22 cellular contexts compared by ENCODE assay signal in genomic region chr6:75235271-75235670, GRCh38. TPM values are rescaled to one million over a fixed set of nuclear protein-coding genes. Genes with fewer than 3 reads are reported as not detected.
DNase-seq lines count a peak whose midpoint lies in the region; ATAC-seq and TF ChIP-seq lines count a peak whose summit lies in the region.
"Had no signal": no experiment of that assay in that cellular context is flagged by ENCODE, and none has a peak within 500 bp of the region (broad histone marks: within the 10 kb centered on the region; RNA-seq: fewer than 3 reads in every experiment).

No MANE protein-coding gene starts in this region.

- no peak for DNase-seq in activated T-cell treated with anti-CD3 and anti-CD28 coated beads, Interleukin-2, amount 50 U/mL, for 24 hours
- no peak for DNase-seq in activated T-cell treated with anti-CD3 and anti-CD28 coated beads, Interleukin-2, amount 50 U/mL, for 72 hours
- DNase-seq in RWPE2 (ENCODE audit: low spot score), result no peak
- no peak for DNase-seq in glutamatergic neuron
- no peak for DNase-seq in transverse colon
- no peak for DNase-seq in nucleus accumbens (lab: John Stamatoyannopoulos, UW)
- DNase-seq in posterior cingulate gyrus, result no peak
- DNase-seq: 8988T; Calu3; CD4-positive, CD25-positive, alpha-beta regulatory T cell; DMS53; GOT3; KBM-7; NCI-H1105; NCI-H1694; NCI-H2107; NCI-H510A treated with DMSO at 0.1 percent for 48 hours; NCI-H82; PC-3 had no signal

- no peak for TF ChIP-seq EP300 in transverse colon (IDR thresholded peaks at IDR 0.05; ENCODE audit: low read depth)

- peaks cover 36% of the 10 kb centered on the region for H3K36me3 Mint-ChIP-seq in activated T-cell treated with anti-CD3 and anti-CD28 coated beads, Interleukin-2, amount 50 U/mL, for 24 hours (ENCODE audit: low read depth)
- peaks cover 2 to 15% of the 10 kb centered on the region in 2 donors for H3K36me3 Mint-ChIP-seq in activated T-cell treated with anti-CD3 and anti-CD28 coated beads, Interleukin-2, amount 50 U/mL, for 72 hours (ENCODE audit: insufficient read depth in 2 of 2)
- H3K36me3 Mint-ChIP-seq in glutamatergic neuron (ENCODE audit: unreplicated experiment), result no peaks in the 10 kb centered on the region

- TF ChIP-seq CTCF in RWPE2 (IDR thresholded peaks at IDR 0.05; ENCODE audit: poor library complexity, severe bottlenecking) (no peak), glutamatergic neuron (IDR thresholded peaks at IDR 0.05; ENCODE audit: partially characterized antibody, unreplicated experiment) (no peak), transverse colon (IDR thresholded peaks at IDR 0.05) (no peak)

- TF ChIP-seq POLR2A in transverse colon (IDR thresholded peaks at IDR 0.05), result no peak

- no peaks in the 10 kb centered on the region for H3K27me3 ChIP-seq in RWPE2 (ENCODE audit: insufficient read depth, poor library complexity, severe bottlenecking)
- H3K27me3 ChIP-seq in transverse colon, result no peaks in the 10 kb centered on the region

- peaks cover 9% of the 10 kb centered on the region for H3K4me1 Mint-ChIP-seq in activated T-cell treated with anti-CD3 and anti-CD28 coated beads, Interleukin-2, amount 50 U/mL, for 24 hours (ENCODE audit: low read depth)
- H3K4me1 Mint-ChIP-seq in activated T-cell treated with anti-CD3 and anti-CD28 coated beads, Interleukin-2, amount 50 U/mL, for 72 hours (ENCODE audit: low read depth), result peaks cover 19% of the 10 kb centered on the region
- H3K4me1 Mint-ChIP-seq in glutamatergic neuron (ENCODE audit: low read depth, unreplicated experiment), result peaks cover 43% of the 10 kb centered on the region

- H3K4me1 ChIP-seq in RWPE2 (ENCODE audit: insufficient read depth, poor library complexity, severe bottlenecking), result no peaks in the 10 kb centered on the region
- H3K4me1 ChIP-seq in transverse colon, result peaks cover 0 to 4% (median 0%) of the 10 kb centered on the region in 4 donors

- H3K27ac Mint-ChIP-seq in activated T-cell treated with anti-CD3 and anti-CD28 coated beads, Interleukin-2, amount 50 U/mL, for 24 hours, result peak overlapping the region; percentile 24
- H3K27ac Mint-ChIP-seq in activated T-cell treated with anti-CD3 and anti-CD28 coated beads, Interleukin-2, amount 50 U/mL, for 72 hours, result no peak overlapping the region
- H3K27ac Mint-ChIP-seq in glutamatergic neuron (ENCODE audit: unreplicated experiment), result peak overlapping the region; percentile 49
- H3K27ac Mint-ChIP-seq: B cell had no signal

- in situ Hi-C loops in transverse colon (cut with MboI; ENCODE audit: low pct_ligation_motif_present in 1 of 4, low pct_unique_long_range_greater_than_20kb in 1 of 4, low sequenced_read_pairs in 3 of 4), result no loop called here

- H3K4me3 ChIP-seq in RWPE2 (ENCODE audit: severe bottlenecking) (no peak overlapping the region), transverse colon (no peak overlapping the region)

- no peak overlapping the region for H3K4me3 Mint-ChIP-seq in activated T-cell treated with anti-CD3 and anti-CD28 coated beads, Interleukin-2, amount 50 U/mL, for 24 hours
- no peak overlapping the region for H3K4me3 Mint-ChIP-seq in activated T-cell treated with anti-CD3 and anti-CD28 coated beads, Interleukin-2, amount 50 U/mL, for 72 hours
- H3K4me3 Mint-ChIP-seq in glutamatergic neuron (ENCODE audit: unreplicated experiment), result no peak overlapping the region
- H3K4me3 Mint-ChIP-seq: B cell; CD4-positive, CD25-positive, alpha-beta regulatory T cell had no signal

- H3K27me3 Mint-ChIP-seq in activated T-cell treated with anti-CD3 and anti-CD28 coated beads, Interleukin-2, amount 50 U/mL, for 24 hours, result no peaks in the 10 kb centered on the region
- H3K27me3 Mint-ChIP-seq in activated T-cell treated with anti-CD3 and anti-CD28 coated beads, Interleukin-2, amount 50 U/mL, for 72 hours (ENCODE audit: low read depth), result no peaks in the 10 kb centered on the region
- no peaks in the 10 kb centered on the region for H3K27me3 Mint-ChIP-seq in glutamatergic neuron (ENCODE audit: unreplicated experiment)
- H3K27me3 Mint-ChIP-seq: B cell; CD4-positive, CD25-positive, alpha-beta regulatory T cell had no signal

- H3K9me3 ChIP-seq in RWPE2 (ENCODE audit: severe bottlenecking), result no peaks in the 10 kb centered on the region
- H3K9me3 ChIP-seq in transverse colon, result no peaks in the 10 kb centered on the region

- no peak for ATAC-seq in activated T-cell treated with anti-CD3 and anti-CD28 coated beads, Interleukin-2, amount 50 U/mL, for 72 hours (replicated peaks in 1 of 2)
- ATAC-seq in RWPE2 (ENCODE audit: low read depth) (0 out of 3 replicates have a peak, but pooled peaks have one; percentile 10), HG03469 (IDR thresholded peaks at IDR 0.05; ENCODE audit: unreplicated experiment) (no peak)
- ATAC-seq: PC-3 had no signal

- 73 to 88% methylated on average over 2 of the region's 2 CpGs for WGBS in transverse colon (ENCODE audit: low coverage in 1 of 2), 2 donors

- H3K36me3 ChIP-seq in RWPE2 (ENCODE audit: low read depth) (peaks cover 31% of the 10 kb centered on the region), transverse colon (peaks cover 0 to 34% (median 14%) of the 10 kb centered on the region in 4 donors)

- H3K27ac ChIP-seq in RWPE2 (ENCODE audit: poor library complexity, severe bottlenecking) (no peak overlapping the region), transverse colon (no peak overlapping the region)
- H3K27ac ChIP-seq: RWPE1 had no signal

- intact Hi-C loops in transverse colon (cut with DNase I; ENCODE audit: low total_unique reads), result no loop called here
- intact Hi-C loops in posterior cingulate gyrus (cut with DNase I), result no loop called here

- H3K9me3 Mint-ChIP-seq in activated T-cell treated with anti-CD3 and anti-CD28 coated beads, Interleukin-2, amount 50 U/mL, for 24 hours, result no peaks in the 10 kb centered on the region
- no peaks in the 10 kb centered on the region for H3K9me3 Mint-ChIP-seq in activated T-cell treated with anti-CD3 and anti-CD28 coated beads, Interleukin-2, amount 50 U/mL, for 72 hours
- H3K9me3 Mint-ChIP-seq in glutamatergic neuron (ENCODE audit: unreplicated experiment), result no peaks in the 10 kb centered on the region
- H3K9me3 Mint-ChIP-seq: CD4-positive, CD25-positive, alpha-beta regulatory T cell had no signal

RNA-seq across cellular contexts. Expression of gene COX7A2, which starts 8.3 kb away (rescaled TPM):
- total RNA-seq in activated T-cell treated with anti-CD3 and anti-CD28 coated beads, Interleukin-2, amount 50 U/mL, for 72 hours, result 100 to 1,000 TPM; 311 to 325 TPM
- total RNA-seq in glutamatergic neuron (ENCODE audit: unreplicated experiment), result 527 TPM
- total RNA-seq in transverse colon, result 100 to 1,000 TPM; 146 to 469 (median 349) TPM

RNA-seq across cellular contexts. Expression of gene COL12A1, which starts 29.4 kb away (rescaled TPM):
- not detected for total RNA-seq in activated T-cell treated with anti-CD3 and anti-CD28 coated beads, Interleukin-2, amount 50 U/mL, for 72 hours
- 2.4 TPM for total RNA-seq in glutamatergic neuron (ENCODE audit: unreplicated experiment)
- 10 to 100 TPM; 14.2 to 45.1 (median 32.3) TPM for total RNA-seq in transverse colon
- total RNA-seq: B cell had no signal

RNA-seq across cellular contexts. Expression of gene TMEM30A, which starts 49.3 kb away (rescaled TPM):
- total RNA-seq in activated T-cell treated with anti-CD3 and anti-CD28 coated beads, Interleukin-2, amount 50 U/mL, for 72 hours, result 10 to 100 TPM; 56.2 to 63.9 TPM
- total RNA-seq in glutamatergic neuron (ENCODE audit: unreplicated experiment) (88.3 TPM), transverse colon (10 to 100 TPM; 28.9 to 86.2 (median 56.5) TPM)
